14 cellular contexts compared by ENCODE assay signal in the genomic region with DNA sequence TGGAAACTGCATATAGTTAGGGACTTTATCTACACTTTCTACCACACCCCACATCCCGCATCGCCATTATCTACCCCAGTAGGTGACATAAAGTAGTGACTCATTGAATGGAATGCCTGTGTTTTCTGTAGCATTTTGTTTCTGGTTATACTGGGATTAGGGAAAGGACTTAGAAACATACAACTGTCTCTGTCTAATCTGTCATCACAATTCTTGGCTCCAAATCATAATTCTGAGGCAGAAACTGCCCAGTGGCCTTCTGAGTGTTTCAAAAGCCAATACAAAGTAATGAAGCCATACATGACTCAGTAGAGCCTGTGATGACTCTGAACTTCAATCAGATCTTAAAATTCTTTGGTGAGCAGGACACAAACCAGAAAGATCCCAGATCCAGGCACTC.
A peak's percentile ranks its signal among the peaks of the same experiment; 100 is the strongest.
DNase-seq lines count a peak whose midpoint lies in the region; ATAC-seq and TF ChIP-seq lines count a peak whose summit lies in the region.
"Had no signal": no experiment of that assay in that cellular context is flagged by ENCODE, and none has a peak within 500 bp of the region (broad histone marks: within the 10 kb centered on the region; RNA-seq: fewer than 3 reads in every experiment).

No MANE protein-coding gene starts in this region.

- H3K79me2 ChIP-seq in PC-3 (ENCODE audit: low read length), result no peaks in the 10 kb centered on the region

- intact Hi-C loops in PC-3 (cut with micrococcal nuclease), result no loop called here

- H3K9me2 ChIP-seq in PC-3 (replicated peaks; ENCODE audit: low read length), result no peaks in the 10 kb centered on the region

- no peaks in the 10 kb centered on the region for H3K9me3 ChIP-seq in PC-3 (ENCODE audit: low read length)
- no peaks in the 10 kb centered on the region for H3K9me3 ChIP-seq in CD8-positive, alpha-beta memory T cell (ENCODE audit: low read length)

- H3K27me3 ChIP-seq in PC-3 (ENCODE audit: low read length), result no peaks in the 10 kb centered on the region
- H3K27me3 ChIP-seq in CD8-positive, alpha-beta memory T cell (ENCODE audit: insufficient read depth, low read length, poor library complexity, severe bottlenecking), result no peaks in the 10 kb centered on the region

- H3K36me3 ChIP-seq in PC-3 (ENCODE audit: low read depth, low read length), result no peaks in the 10 kb centered on the region
- H3K36me3 ChIP-seq in CD8-positive, alpha-beta memory T cell (ENCODE audit: insufficient read depth, low read length), result no peaks in the 10 kb centered on the region

- no peak overlapping the region for H2AFZ ChIP-seq in PC-3 (ENCODE audit: low read length)

- peaks cover 18% of the 10 kb centered on the region for H3K4me1 ChIP-seq in PC-3 (ENCODE audit: insufficient read depth, low read length)
- no peaks in the 10 kb centered on the region for H3K4me1 ChIP-seq in CD8-positive, alpha-beta memory T cell (ENCODE audit: insufficient read depth, low read length)

- POLR2A ChIA-PET in PC-3 (lab: Charles Lee; ENCODE audit: unreplicated experiment), result interaction anchor here (0.6 kb wide), 1 partner anchor 585 kb away, joined by 5 read pairs; a partner anchor contains a TSS
- POLR2A ChIA-PET in CD8-positive, alpha-beta memory T cell (lab: Charles Lee), result no interaction called here

- H3F3A ChIP-seq in PC-3 (ENCODE audit: low read length, unreplicated experiment), result no peaks in the 10 kb centered on the region

- H3K27me3 Mint-ChIP-seq in stimulated activated memory B cell treated with anti-CD40 and anti-IgM and Interleukin-4, amounts not matched to agents 10 μg/mL and 1 μg/mL and 100 μg/mL, for 72 hours, result no peaks in the 10 kb centered on the region
- peaks cover 0 to 2% of the 10 kb centered on the region in 2 donors for H3K27me3 Mint-ChIP-seq in CD8-positive, alpha-beta memory T cell
- H3K27me3 Mint-ChIP-seq in osteocyte (ENCODE audit: unreplicated experiment), result no peaks in the 10 kb centered on the region
- H3K27me3 Mint-ChIP-seq: activated CD8-positive, alpha-beta T cell treated with anti-CD3 and anti-CD28 coated beads for 36 hours; central memory CD8-positive, alpha-beta T cell had no signal

- H3K9ac ChIP-seq in PC-3 (ENCODE audit: low read length), result no peak overlapping the region

- DNase-seq in EL, result peak; percentile 75
- peak; percentile 91 for DNase-seq in PC-3
- DNase-seq in cardiac fibroblast (ENCODE audit: low read depth in 2 of 2), result peak; percentile 76 to 82
- peak; percentile 53 for DNase-seq in non-pigmented ciliary epithelial cell (ENCODE audit: low read depth)
- DNase-seq in CD8-positive, alpha-beta memory T cell, result no peak
- DNase-seq in NCI-H2081 (lab: John Stamatoyannopoulos, UW), result no peak
- no peak for DNase-seq in osteocyte (ENCODE audit: extremely low spot score, unreplicated experiment)
- DNase-seq: activated CD8-positive, alpha-beta T cell treated with anti-CD3 and anti-CD28 coated beads for 36 hours; activated gamma-delta T cell treated with Interleukin-2 at 50 U/mL for 16 hours; NCI-H446; retina; T-helper 9 cell had no signal

- no peak for TF ChIP-seq CTCF in PC-3 (conservative IDR thresholded peaks at IDR 0.05; ENCODE audit: low read depth, low read length)
- TF ChIP-seq CTCF in cardiac fibroblast (IDR thresholded peaks at IDR 0.05; ENCODE audit: low read depth, low read length), result no peak
- TF ChIP-seq CTCF in osteocyte (IDR thresholded peaks at IDR 0.05), result no peak

- H3K4me1 Mint-ChIP-seq in stimulated activated memory B cell treated with anti-CD40 and anti-IgM and Interleukin-4, amounts not matched to agents 10 μg/mL and 1 μg/mL and 100 μg/mL, for 72 hours, result no peaks in the 10 kb centered on the region
- H3K4me1 Mint-ChIP-seq in CD8-positive, alpha-beta memory T cell, result no peaks in the 10 kb centered on the region
- H3K4me1 Mint-ChIP-seq in osteocyte (ENCODE audit: unreplicated experiment), result peaks cover 6% of the 10 kb centered on the region
- H3K4me1 Mint-ChIP-seq: central memory CD8-positive, alpha-beta T cell had no signal

- H3K4me2 ChIP-seq in PC-3 (ENCODE audit: low read length), result peak overlapping the region; percentile 33; the same call in 1 of the 2 replicates

- no peak overlapping the region for H3K4me3 Mint-ChIP-seq in stimulated activated memory B cell treated with anti-CD40 and anti-IgM and Interleukin-4, amounts not matched to agents 10 μg/mL and 1 μg/mL and 100 μg/mL, for 72 hours
- H3K4me3 Mint-ChIP-seq in CD8-positive, alpha-beta memory T cell, result no peak overlapping the region
- no peak overlapping the region for H3K4me3 Mint-ChIP-seq in osteocyte (ENCODE audit: unreplicated experiment)
- H3K4me3 Mint-ChIP-seq: activated CD8-positive, alpha-beta T cell treated with anti-CD3 and anti-CD28 coated beads for 36 hours; central memory CD8-positive, alpha-beta T cell had no signal

- no TSS peak for BruUV-seq in PC-3 (replicated peaks; lab: Mats Ljungman, UMichigan)

- no peak overlapping the region for H3K27ac Mint-ChIP-seq in stimulated activated memory B cell treated with anti-CD40 and anti-IgM and Interleukin-4, amounts not matched to agents 10 μg/mL and 1 μg/mL and 100 μg/mL, for 72 hours
- no peak overlapping the region for H3K27ac Mint-ChIP-seq in CD8-positive, alpha-beta memory T cell
- H3K27ac Mint-ChIP-seq in osteocyte (ENCODE audit: unreplicated experiment), result no peak overlapping the region
- H3K27ac Mint-ChIP-seq: activated CD8-positive, alpha-beta T cell treated with anti-CD3 and anti-CD28 coated beads for 36 hours had no signal

- peak; percentile 79 for ATAC-seq in PC-3
- no peak for ATAC-seq in stimulated activated memory B cell treated with anti-CD40 and anti-IgM and Interleukin-4, amounts not matched to agents 10 μg/mL and 1 μg/mL and 100 μg/mL, for 72 hours
- ATAC-seq: activated CD8-positive, alpha-beta T cell treated with anti-CD3 and anti-CD28 coated beads for 36 hours had no signal

- H3K27ac ChIP-seq in PC-3 (ENCODE audit: low read length), result peak overlapping the region; percentile 41
- no peak overlapping the region for H3K27ac ChIP-seq in CD8-positive, alpha-beta memory T cell (ENCODE audit: low read depth, low read length)

- no peaks in the 10 kb centered on the region for H3K36me3 Mint-ChIP-seq in stimulated activated memory B cell treated with anti-CD40 and anti-IgM and Interleukin-4, amounts not matched to agents 10 μg/mL and 1 μg/mL and 100 μg/mL, for 72 hours
- H3K36me3 Mint-ChIP-seq in CD8-positive, alpha-beta memory T cell, result peaks cover 0 to under 1% (median 0%) of the 10 kb centered on the region in 3 donors
- no peaks in the 10 kb centered on the region for H3K36me3 Mint-ChIP-seq in osteocyte (ENCODE audit: unreplicated experiment)

- H4K20me1 ChIP-seq in PC-3 (ENCODE audit: low read length), result no peaks in the 10 kb centered on the region

- CTCF ChIA-PET in PC-3 (lab: Charles Lee), result no interaction called here
- CTCF ChIA-PET in CD8-positive, alpha-beta memory T cell (lab: Charles Lee), result no interaction called here

- H3K4me3 ChIP-seq in PC-3 (ENCODE audit: low read length) (no peak overlapping the region), cardiac fibroblast (replicated peaks in 1 of 2; ENCODE audit: low read depth in 2 of 2, low read length in 2 of 2) (no peak overlapping the region)
- H3K4me3 ChIP-seq in CD8-positive, alpha-beta memory T cell (ENCODE audit: low read length), result no peak overlapping the region

- H3K9me3 Mint-ChIP-seq in stimulated activated memory B cell treated with anti-CD40 and anti-IgM and Interleukin-4, amounts not matched to agents 10 μg/mL and 1 μg/mL and 100 μg/mL, for 72 hours, result no peaks in the 10 kb centered on the region
- no peaks in the 10 kb centered on the region for H3K9me3 Mint-ChIP-seq in CD8-positive, alpha-beta memory T cell
- no peaks in the 10 kb centered on the region for H3K9me3 Mint-ChIP-seq in osteocyte (ENCODE audit: unreplicated experiment)
- H3K9me3 Mint-ChIP-seq: activated CD8-positive, alpha-beta T cell treated with anti-CD3 and anti-CD28 coated beads for 36 hours; central memory CD8-positive, alpha-beta T cell had no signal

Comparison
In these comparisons a context has a peak if more than half of its experiments do, and no peak if none do; other contexts are left out.
1. DNase-seq: peak in EL (single experiment), PC-3 (single experiment), cardiac fibroblast (2 of 2) and non-pigmented ciliary epithelial cell (single experiment); none in CD8-positive, alpha-beta memory T cell (0 of 5), NCI-H2081 (0 of 2) and osteocyte (single experiment).